10 cellular contexts compared by ENCODE assay signal in genomic region chr5:130198927-130199326, GRCh38.
A peak's percentile ranks its signal among the peaks of the same experiment; 100 is the strongest.
DNase-seq lines count a peak whose midpoint lies in the region; ATAC-seq and TF ChIP-seq lines count a peak whose summit lies in the region.
"Had no signal": no experiment of that assay in that cellular context is flagged by ENCODE, and none has a peak within 500 bp of the region (broad histone marks: within the 10 kb centered on the region; RNA-seq: fewer than 3 reads in every experiment).

No MANE protein-coding gene starts in this region.

- no peaks in the 10 kb centered on the region for H3K36me3 ChIP-seq in upper lobe of left lung

- no peak for TF ChIP-seq POLR2A in NB4 (IDR thresholded peaks at IDR 0.05; ENCODE audit: extremely low read depth, insufficient read length)
- TF ChIP-seq POLR2A in upper lobe of left lung (IDR thresholded peaks at IDR 0.05) = no peak

- H3K27me3 ChIP-seq in upper lobe of left lung = no peaks in the 10 kb centered on the region

- 75 to 78% methylated on average over 3 of the region's 3 CpGs for WGBS in upper lobe of left lung, 2 donors

- TF ChIP-seq EP300 in upper lobe of left lung (IDR thresholded peaks at IDR 0.05) = no peak

- no peaks in the 10 kb centered on the region for H3K9me3 ChIP-seq in upper lobe of left lung

- no peak for ATAC-seq in upper lobe of left lung (ENCODE audit: low FRiP score in 2 of 2)
- ATAC-seq: activated T-cell treated with anti-CD3 and anti-CD28 coated beads, Interleukin-2, amount 50 U/mL, for 4 hours had no signal

- H3K4me1 ChIP-seq in upper lobe of left lung = no peaks in the 10 kb centered on the region

- H3K27ac ChIP-seq in upper lobe of left lung = no peak overlapping the region

- DNase-seq in D341Med (ENCODE audit: low spot score) (peak; percentile 58), GM20000 (ENCODE audit: low spot score) (peak; percentile 11), NB4 (ENCODE audit: low read depth) (peak; percentile 43), fibroblast of the conjunctiva (ENCODE audit: low read depth) (peak; percentile 5), upper lobe of left lung (no peak), NCI-H1436 (lab: John Stamatoyannopoulos, UW) (no peak), NCI-H187 treated with DMSO at 0.1 percent for 48 hours (lab: John Stamatoyannopoulos, UW) (no peak)
- no peak for DNase-seq in stimulated activated CD8-positive, alpha-beta memory T cell treated with anti-CD3 and anti-CD28 coated beads, Interleukin-4, amount 100 ng/mL, for 48 hours
- DNase-seq: activated T-cell treated with anti-CD3 and anti-CD28 coated beads, Interleukin-2, amount 50 U/mL, for 4 hours; NCI-H510A treated with DMSO at 0.1 percent for 48 hours had no signal

- no peak overlapping the region for H3K4me3 ChIP-seq in NB4 (ENCODE audit: low read depth, low read length)
- no peak overlapping the region for H3K4me3 ChIP-seq in upper lobe of left lung

- no peak for TF ChIP-seq CTCF in GM20000 (IDR thresholded peaks at IDR 0.05; ENCODE audit: extremely low read depth, missing control alignments)
- TF ChIP-seq CTCF in NB4 (IDR thresholded peaks at IDR 0.05; ENCODE audit: low read depth, low read length) = peak; percentile 42
- no peak for TF ChIP-seq CTCF in upper lobe of left lung (IDR thresholded peaks at IDR 0.05)

Comparison
In these comparisons a context has a peak if more than half of its experiments do, and no peak if none do; other contexts are left out.
1. DNase-seq: peak in D341Med (single experiment), GM20000 (single experiment), NB4 (single experiment) and fibroblast of the conjunctiva (single experiment); none in upper lobe of left lung (0 of 2), NCI-H1436 (single experiment), NCI-H187 treated with DMSO at 0.1 percent for 48 hours (single experiment) and stimulated activated CD8-positive, alpha-beta memory T cell treated with anti-CD3 and anti-CD28 coated beads, Interleukin-4, amount 100 ng/mL, for 48 hours (single experiment).